Comparison of ENCODE assay signal across 19 cellular contexts in genomic region chr6:161141173-161141572, GRCh38.
DNase-seq lines count a peak whose midpoint lies in the region; ATAC-seq and TF ChIP-seq lines count a peak whose summit lies in the region.
"Had no signal": no experiment of that assay in that cellular context is flagged by ENCODE, and none has a peak within 500 bp of the region (broad histone marks: within the 10 kb centered on the region; RNA-seq: fewer than 3 reads in every experiment).

No MANE protein-coding gene starts in this region.

- H3K4me3 ChIP-seq in fibroblast of mammary gland (ENCODE audit: control insufficient read depth, low read depth, low read length): no peak overlapping the region
- H3K4me3 ChIP-seq: adrenal gland, breast epithelium, upper lobe of right lung had no signal

- H3K27me3 Mint-ChIP-seq in type B pancreatic cell: no peaks in the 10 kb centered on the region
- H3K27me3 Mint-ChIP-seq: activated CD4-positive, alpha-beta T cell treated with anti-CD3 and anti-CD28 coated beads, Interleukin-2, amount 10 ng/mL, durations not matched to agents 7 days and 5 days; T-cell had no signal

- no peaks in the 10 kb centered on the region for H3K9me3 Mint-ChIP-seq in type B pancreatic cell
- H3K9me3 Mint-ChIP-seq: activated CD4-positive, alpha-beta T cell treated with anti-CD3 and anti-CD28 coated beads, Interleukin-2, amount 10 ng/mL, durations not matched to agents 7 days and 5 days; T-cell had no signal

- no peak overlapping the region for H3K27ac Mint-ChIP-seq in type B pancreatic cell
- H3K27ac Mint-ChIP-seq: activated CD4-positive, alpha-beta T cell treated with anti-CD3 and anti-CD28 coated beads, Interleukin-2, amount 10 ng/mL, durations not matched to agents 7 days and 5 days; T-cell had no signal

- POLR2A ChIA-PET in HEK293T (lab: Yijun Ruan, JAX): no interaction called here

- peaks cover 20% of the 10 kb centered on the region for H3K36me3 Mint-ChIP-seq in type B pancreatic cell

- DNase-seq in COR-L47 (lab: John Stamatoyannopoulos, UW) (peak; percentile 3), HEK293T (ENCODE audit: extremely low spot score) (peak; percentile 59), NCI-H510A treated with DMSO at 0.1 percent for 48 hours (lab: John Stamatoyannopoulos, UW) (peak; percentile 41), fibroblast of mammary gland (ENCODE audit: low read depth) (peak; percentile 19), iPS-NIHi7 (ENCODE audit: extremely low spot score) (no peak), type B pancreatic cell (ENCODE audit: extremely low spot score, unreplicated experiment) (no peak)
- DNase-seq: activated CD4-positive, alpha-beta T cell treated with anti-CD3 and anti-CD28 coated beads, Interleukin-2, amount 10 ng/mL, durations not matched to agents 7 days and 5 days; activated CD8-positive, alpha-beta memory T cell treated with anti-CD3 and anti-CD28 coated beads, Interleukin-2, amount 50 U/mL, for 48 hours; activated gamma-delta T cell; adrenal gland; EL; foreskin keratinocyte; NCI-H1694 treated with DMSO at 0.1 percent for 48 hours; SIG-M5; stimulated activated CD4-positive, alpha-beta T cell treated with anti-CD3 and anti-CD28 coated beads, Interleukin-4, amount 100 ng/mL, for 1 hour; upper lobe of right lung had no signal

- no peak for TF ChIP-seq CTCF in fibroblast of mammary gland (conservative IDR thresholded peaks at IDR 0.05; ENCODE audit: control insufficient read depth, insufficient read depth, low read depth, low read length)
- no peak for TF ChIP-seq CTCF in type B pancreatic cell (conservative IDR thresholded peaks at IDR 0.05)

- H3K4me1 Mint-ChIP-seq in type B pancreatic cell (ENCODE audit: unreplicated experiment): no peaks in the 10 kb centered on the region
- H3K4me1 Mint-ChIP-seq: activated CD4-positive, alpha-beta T cell treated with anti-CD3 and anti-CD28 coated beads, Interleukin-2, amount 10 ng/mL, durations not matched to agents 7 days and 5 days; T-cell had no signal

- no peak for ATAC-seq in GM19035 (IDR thresholded peaks at IDR 0.05; ENCODE audit: unreplicated experiment)
- ATAC-seq: foreskin keratinocyte, T-cell had no signal

- CTCF ChIA-PET in HEK293T (lab: Yijun Ruan, JAX): no interaction called here

- H3K4me3 Mint-ChIP-seq in type B pancreatic cell: no peak overlapping the region
- H3K4me3 Mint-ChIP-seq: activated CD4-positive, alpha-beta T cell treated with anti-CD3 and anti-CD28 coated beads, Interleukin-2, amount 10 ng/mL, durations not matched to agents 7 days and 5 days; T-cell had no signal

TF ChIP-seq in HEK293T, 16 proteins besides CTCF, POLR2A, EP300 and RAD21:
- 0 out of 2 replicates have a peak, but pooled peaks have one; percentile 6 for TF ChIP-seq ARNT (IDR thresholded peaks at IDR 0.05)
- TF ChIP-seq FOXM1 (IDR thresholded peaks at IDR 0.05; ENCODE audit: borderline replicate concordance): no peak

Comparison
In these comparisons a context has a peak if more than half of its experiments do, and no peak if none do; other contexts are left out.
1. DNase-seq: peak in COR-L47 (single experiment), HEK293T (single experiment), NCI-H510A treated with DMSO at 0.1 percent for 48 hours (single experiment) and fibroblast of mammary gland (single experiment); none in iPS-NIHi7 (single experiment) and type B pancreatic cell (single experiment).